ENCODE assay signal across 1 cellular context in genomic region chr12:15193927-15194326, GRCh38.
TF ChIP-seq lines count a peak whose summit lies in the region.

No MANE protein-coding gene starts in this region.

TF ChIP-seq in K562, 482 proteins besides CTCF, POLR2A, EP300 and RAD21 (continued from another document):
- TF ChIP-seq PBX2 (CRISPR knock-in tag; IDR thresholded peaks at IDR 0.05; ENCODE audit: low read depth) (no peak), PBX2 (tag; conservative IDR thresholded peaks at IDR 0.05; ENCODE audit: low read depth) (peak; percentile 58), ZNF174 (CRISPR knock-in tag; IDR thresholded peaks at IDR 0.05) (no peak)
TF ChIP-seq in K562: peak in this region for 1.
